25 cellular contexts compared by ENCODE assay signal in genomic region chr2:220465700-220466099, GRCh38.
"Had no signal": no experiment of that assay in that cellular context is flagged by ENCODE, and none has a peak within 500 bp of the region (broad histone marks: within the 10 kb centered on the region; RNA-seq: fewer than 3 reads in every experiment).

No MANE protein-coding gene starts in this region.

- H3K4me3 ChIP-seq: breast epithelium, pancreas, prostate gland, testis had no signal

- FAIRE-seq: pancreas, urothelium cell line had no signal

- H3K27ac Mint-ChIP-seq: activated CD4-positive, alpha-beta memory T cell treated with anti-CD3 and anti-CD28 coated beads for 36 hours; activated CD4-positive, alpha-beta T cell treated with anti-CD3 and anti-CD28 coated beads, Interleukin-2, amount 10 ng/mL, durations not matched to agents 24 days and 14 days; activated naive CD4-positive, alpha-beta T cell treated with anti-CD3 and anti-CD28 coated beads, Interleukin-2, amount 10 ng/mL, durations not matched to agents 7 days and 5 days; activated naive CD8-positive, alpha-beta T cell treated with anti-CD3 and anti-CD28 coated beads, Interleukin-2, amount 10 ng/mL, durations not matched to agents 7 days and 5 days; activated T-helper 1 cell treated with anti-CD3 and anti-CD28 coated beads, Interleukin-12 subunit alpha, Interleukin-12 subunit beta, Interleukin-2, Interleukin-4 antibody, amounts not matched to agents 30 ng/mL and 10 ng/mL and 1 ng/mL, durations not matched to agents 14 hours and 24 hours and 36 hours; dendritic cell treated with granulocyte-macrophage colony-stimulating factor and Interleukin-4, amounts not matched to agents 40 ng/mL and 50 ng/mL, for 4 days; naive B cell had no signal

- H3K36me3 ChIP-seq: breast epithelium, pancreas, prostate gland had no signal

- ATAC-seq: left lobe of liver; pancreas; stimulated activated naive CD8-positive, alpha-beta T cell treated with anti-CD3 and anti-CD28 coated beads, Interleukin-15, Interleukin-2, amounts not matched to agents 100 U/mL and 50 U/mL, for 24 hours had no signal

- H3K4me1 ChIP-seq: breast epithelium, pancreas, prostate gland had no signal

- DNase-seq: activated CD4-positive, alpha-beta memory T cell treated with anti-CD3 and anti-CD28 coated beads for 36 hours; activated CD4-positive, alpha-beta T cell treated with anti-CD3 and anti-CD28 coated beads, Interleukin-2, amount 10 ng/mL, durations not matched to agents 24 days and 14 days; activated CD8-positive, alpha-beta memory T cell treated with anti-CD3 and anti-CD28 coated beads, Interleukin-2, amount 50 U/mL, for 4 hours; activated gamma-delta T cell; activated naive CD4-positive, alpha-beta T cell treated with anti-CD3 and anti-CD28 coated beads, Interleukin-2, amount 10 ng/mL, durations not matched to agents 7 days and 5 days; activated naive CD8-positive, alpha-beta T cell treated with anti-CD3 and anti-CD28 coated beads, Interleukin-2, amount 10 ng/mL, durations not matched to agents 7 days and 5 days; activated T-cell treated with anti-CD3 and anti-CD28 coated beads, Interleukin-2, amount 50 U/mL, for 1 hour; amniotic stem cell; effector CD4-positive, alpha-beta T cell; foreskin melanocyte; kidney glomerular epithelial cell; naive B cell; pancreas; stimulated activated CD4-positive, alpha-beta T cell treated with anti-CD3 and anti-CD28 coated beads, Interleukin-2, amount 100 ng/mL, for 48 hours; stimulated activated naive CD8-positive, alpha-beta T cell treated with anti-CD3 and anti-CD28 coated beads, Interleukin-15, Interleukin-2, amounts not matched to agents 100 U/mL and 50 U/mL, for 24 hours; testis had no signal

- H3K36me3 Mint-ChIP-seq: activated CD4-positive, alpha-beta memory T cell treated with anti-CD3 and anti-CD28 coated beads for 36 hours; activated naive CD4-positive, alpha-beta T cell treated with anti-CD3 and anti-CD28 coated beads, Interleukin-2, amount 10 ng/mL, durations not matched to agents 7 days and 5 days; activated naive CD8-positive, alpha-beta T cell treated with anti-CD3 and anti-CD28 coated beads, Interleukin-2, amount 10 ng/mL, durations not matched to agents 7 days and 5 days; naive B cell had no signal

- H3K27ac ChIP-seq: breast epithelium, epithelial cell of prostate, pancreas, prostate gland, testis, VCaP had no signal

- H3K27me3 ChIP-seq: breast epithelium, pancreas, testis had no signal

- H3K9me3 ChIP-seq: breast epithelium, pancreas, prostate gland, testis had no signal

- H3K27me3 Mint-ChIP-seq: activated CD4-positive, alpha-beta memory T cell treated with anti-CD3 and anti-CD28 coated beads for 36 hours; activated CD4-positive, alpha-beta T cell treated with anti-CD3 and anti-CD28 coated beads, Interleukin-2, amount 10 ng/mL, durations not matched to agents 24 days and 14 days; activated naive CD4-positive, alpha-beta T cell treated with anti-CD3 and anti-CD28 coated beads, Interleukin-2, amount 10 ng/mL, durations not matched to agents 7 days and 5 days; activated naive CD8-positive, alpha-beta T cell treated with anti-CD3 and anti-CD28 coated beads, Interleukin-2, amount 10 ng/mL, durations not matched to agents 7 days and 5 days; dendritic cell treated with granulocyte-macrophage colony-stimulating factor and Interleukin-4, amounts not matched to agents 40 ng/mL and 50 ng/mL, for 4 days; naive B cell had no signal

- H3K4me3 Mint-ChIP-seq: activated CD4-positive, alpha-beta memory T cell treated with anti-CD3 and anti-CD28 coated beads for 36 hours; activated CD4-positive, alpha-beta T cell treated with anti-CD3 and anti-CD28 coated beads, Interleukin-2, amount 10 ng/mL, durations not matched to agents 24 days and 14 days; activated naive CD4-positive, alpha-beta T cell treated with anti-CD3 and anti-CD28 coated beads, Interleukin-2, amount 10 ng/mL, durations not matched to agents 7 days and 5 days; activated naive CD8-positive, alpha-beta T cell treated with anti-CD3 and anti-CD28 coated beads, Interleukin-2, amount 10 ng/mL, durations not matched to agents 7 days and 5 days; activated T-helper 1 cell treated with anti-CD3 and anti-CD28 coated beads, Interleukin-12 subunit alpha, Interleukin-12 subunit beta, Interleukin-2, Interleukin-4 antibody, amounts not matched to agents 30 ng/mL and 10 ng/mL and 1 ng/mL, durations not matched to agents 14 hours and 24 hours and 36 hours; central memory CD8-positive, alpha-beta T cell; dendritic cell treated with granulocyte-macrophage colony-stimulating factor and Interleukin-4, amounts not matched to agents 40 ng/mL and 50 ng/mL, for 4 days; naive B cell had no signal

- H3K4me1 Mint-ChIP-seq: activated CD4-positive, alpha-beta T cell treated with anti-CD3 and anti-CD28 coated beads, Interleukin-2, amount 10 ng/mL, durations not matched to agents 24 days and 14 days; activated naive CD4-positive, alpha-beta T cell treated with anti-CD3 and anti-CD28 coated beads, Interleukin-2, amount 10 ng/mL, durations not matched to agents 7 days and 5 days; activated naive CD8-positive, alpha-beta T cell treated with anti-CD3 and anti-CD28 coated beads, Interleukin-2, amount 10 ng/mL, durations not matched to agents 7 days and 5 days; central memory CD8-positive, alpha-beta T cell; naive B cell had no signal

- H3K9me3 Mint-ChIP-seq: activated CD4-positive, alpha-beta T cell treated with anti-CD3 and anti-CD28 coated beads, Interleukin-2, amount 10 ng/mL, durations not matched to agents 24 days and 14 days; activated naive CD4-positive, alpha-beta T cell treated with anti-CD3 and anti-CD28 coated beads, Interleukin-2, amount 10 ng/mL, durations not matched to agents 7 days and 5 days; activated naive CD8-positive, alpha-beta T cell treated with anti-CD3 and anti-CD28 coated beads, Interleukin-2, amount 10 ng/mL, durations not matched to agents 7 days and 5 days; activated T-helper 1 cell treated with anti-CD3 and anti-CD28 coated beads, Interleukin-12 subunit alpha, Interleukin-12 subunit beta, Interleukin-2, Interleukin-4 antibody, amounts not matched to agents 30 ng/mL and 10 ng/mL and 1 ng/mL, durations not matched to agents 14 hours and 24 hours and 36 hours; central memory CD8-positive, alpha-beta T cell; dendritic cell treated with granulocyte-macrophage colony-stimulating factor and Interleukin-4, amounts not matched to agents 40 ng/mL and 50 ng/mL, for 4 days had no signal
